ENCODE assay signal across 18 cellular contexts in genomic region chr3:16236856-16237393, GRCh38.
"Had no signal": no experiment of that assay in that cellular context is flagged by ENCODE, and none has a peak within 500 bp of the region (broad histone marks: within the 10 kb centered on the region; RNA-seq: fewer than 3 reads in every experiment).

No MANE protein-coding gene starts in this region.

- H3K36me3 ChIP-seq: cardiac muscle cell, suprapubic skin had no signal

- H3K9me3 Mint-ChIP-seq: nephron, type B pancreatic cell had no signal

- H3K9me3 ChIP-seq: suprapubic skin had no signal

- H3K27ac Mint-ChIP-seq: activated T-cell treated with anti-CD3 and anti-CD28 coated beads, Interleukin-2, amount 50 U/mL, for 72 hours; mesothelial cell of epicardium; nephron; type B pancreatic cell had no signal

- H3K4me1 Mint-ChIP-seq: nephron had no signal

- H3K4me3 ChIP-seq: cardiac muscle cell, dorsolateral prefrontal cortex, suprapubic skin had no signal

- H3K27ac ChIP-seq: cardiac muscle cell, dorsolateral prefrontal cortex, suprapubic skin had no signal

- H3K27me3 ChIP-seq: cardiac muscle cell, dorsolateral prefrontal cortex, suprapubic skin had no signal

- H3K36me3 Mint-ChIP-seq: mesothelial cell of epicardium, type B pancreatic cell had no signal

- ATAC-seq: activated CD4-positive, CD25-positive, alpha-beta regulatory T cell treated with anti-CD3 and anti-CD28 coated beads, Interleukin-2, amount 50 U/mL, for 24 hours; activated T-cell treated with anti-CD3 and anti-CD28 coated beads, Interleukin-2, amount 50 U/mL, for 72 hours; left colon; stimulated activated naive CD8-positive, alpha-beta T cell treated with anti-CD3 and anti-CD28 coated beads, Interleukin-15, Interleukin-2, amounts not matched to agents 100 U/mL and 50 U/mL, for 24 hours had no signal

- H3K4me3 Mint-ChIP-seq: activated T-cell treated with anti-CD3 and anti-CD28 coated beads, Interleukin-2, amount 50 U/mL, for 72 hours; mesothelial cell of epicardium; nephron; type B pancreatic cell had no signal

- DNase-seq: activated CD8-positive, alpha-beta memory T cell treated with anti-CD3 and anti-CD28 coated beads for 24 hours; activated CD8-positive, alpha-beta memory T cell treated with anti-CD3 and anti-CD28 coated beads, Interleukin-2, amount 50 U/mL, for 48 hours; activated effector memory CD4-positive, alpha-beta T cell treated with anti-CD3 and anti-CD28 coated beads, Interleukin-2, amount 50 U/mL, for 16 hours; activated naive CD4-positive, alpha-beta T cell treated with anti-CD3 and anti-CD28 coated beads, Interleukin-2, amount 50 U/mL, for 16 hours; activated T-cell treated with anti-CD3 and anti-CD28 coated beads, Interleukin-2, amount 50 U/mL, for 72 hours; dorsolateral prefrontal cortex; erythroblast; left colon; stimulated activated CD4-positive, alpha-beta T cell treated with anti-CD3 and anti-CD28 coated beads, Interleukin-12 subunit alpha, Interleukin-12 subunit beta, amount 100 ng/mL, for 4 hours; stimulated activated CD4-positive, alpha-beta T cell treated with anti-CD3 and anti-CD28 coated beads, Interleukin-1b, Interleukin-23, amount 100 ng/mL, for 48 hours; stimulated activated naive CD8-positive, alpha-beta T cell treated with anti-CD3 and anti-CD28 coated beads, Interleukin-15, Interleukin-2, amounts not matched to agents 100 U/mL and 50 U/mL, for 24 hours; T1000 had no signal
